In the genomic region with DNA sequence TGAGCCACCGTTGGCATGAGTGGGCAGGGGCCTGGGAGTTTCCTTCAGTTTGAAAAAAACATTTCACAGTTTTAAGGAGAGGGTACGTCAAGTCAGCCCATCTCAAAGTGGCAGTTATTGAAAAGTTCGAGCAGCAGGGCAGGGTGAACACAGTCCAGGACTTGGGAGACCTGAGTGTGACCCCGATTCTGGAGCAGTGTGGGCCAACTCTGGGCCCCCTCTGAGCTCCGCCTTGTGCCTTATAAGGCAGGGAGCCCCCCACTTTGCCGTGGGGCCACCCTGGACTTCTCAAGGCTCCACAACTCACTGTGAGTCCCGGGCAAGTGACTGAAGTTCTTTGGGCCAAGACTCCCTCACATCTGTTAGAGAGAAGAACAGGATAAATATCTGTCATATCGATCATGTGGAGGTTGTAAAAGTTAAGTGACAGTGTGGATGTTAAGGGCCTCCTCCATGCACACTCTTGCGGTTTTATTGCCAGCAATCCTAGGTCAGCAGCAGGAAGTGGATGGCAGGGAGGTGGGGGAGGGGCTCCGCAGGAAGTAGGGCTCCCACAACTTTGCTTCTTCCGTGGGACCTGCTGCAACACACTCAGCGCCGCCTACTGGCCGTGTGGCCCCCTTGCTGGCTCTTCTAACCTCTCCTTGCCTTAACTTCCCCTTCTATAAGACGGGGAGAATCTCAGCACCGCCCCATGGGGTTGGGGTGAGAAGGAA, we compare ENCODE assay signal across 8 cellular contexts.
DNase-seq lines count a peak whose midpoint lies in the region; ATAC-seq and TF ChIP-seq lines count a peak whose summit lies in the region.

No MANE protein-coding gene starts in this region.

- H3K36me3 ChIP-seq in BLaER1 treated with 17β-estradiol and CSF1 and Interleukin-3, amounts not matched to agents 10 nM and 100 nM: peaks cover 0 to 74% (median 19%) of the 10 kb centered on the region in 11 experiments; a peak in 14 of 22 replicates
- H3K36me3 ChIP-seq in SU-DHL-6 (ENCODE audit: low read length): no peaks in the 10 kb centered on the region

- H3K79me2 ChIP-seq in SU-DHL-6 (ENCODE audit: insufficient read depth, low read length): no peaks in the 10 kb centered on the region

- H3K27ac ChIP-seq in BLaER1 treated with 17β-estradiol and CSF1 and Interleukin-3, amounts not matched to agents 10 nM and 100 nM: peak overlapping the region; percentile 73 to 98 (median 90)
- H3K27ac ChIP-seq in SU-DHL-6 (ENCODE audit: low read depth, low read length): no peak overlapping the region

- H3K9ac ChIP-seq in BLaER1 treated with 17β-estradiol and CSF1 and Interleukin-3, amounts not matched to agents 10 nM and 100 nM: peak overlapping the region; percentile 43 to 92 (median 75)
- no peak overlapping the region for H3K9ac ChIP-seq in SU-DHL-6 (ENCODE audit: low read length)

- peaks cover 3% of the 10 kb centered on the region for H3K36me3 Mint-ChIP-seq in activated naive CD4-positive, alpha-beta T cell treated with anti-CD3 and anti-CD28 coated beads, Interleukin-2, amount 50 U/mL, for 24 hours

- H3K4me3 Mint-ChIP-seq in activated naive CD4-positive, alpha-beta T cell treated with anti-CD3 and anti-CD28 coated beads, Interleukin-2, amount 50 U/mL, for 24 hours: peak overlapping the region; percentile 66

- H3K4me2 ChIP-seq in BLaER1 treated with 17β-estradiol and CSF1 and Interleukin-3, amounts not matched to agents 10 nM and 100 nM: peak overlapping the region; percentile 71 to 97 (median 86)
- H3K4me2 ChIP-seq in SU-DHL-6 (ENCODE audit: low read depth, low read length, poor library complexity, severe bottlenecking): no peak overlapping the region

- H3K9me2 ChIP-seq in SU-DHL-6 (replicated peaks; ENCODE audit: insufficient read depth, low read length): no peaks in the 10 kb centered on the region

- H3F3A ChIP-seq in SU-DHL-6 (ENCODE audit: insufficient read depth): no peaks in the 10 kb centered on the region

- H3K4me1 ChIP-seq in BLaER1 treated with 17β-estradiol and CSF1 and Interleukin-3, amounts not matched to agents 10 nM and 100 nM: peaks cover 59 to 71% (median 66%) of the 10 kb centered on the region in 10 experiments

- H3K27me3 Mint-ChIP-seq in activated naive CD4-positive, alpha-beta T cell treated with anti-CD3 and anti-CD28 coated beads, Interleukin-2, amount 50 U/mL, for 24 hours: no peaks in the 10 kb centered on the region

- POLR2A ChIA-PET in HEK293T (lab: Yijun Ruan, JAX): no interaction called here

- H3K27ac Mint-ChIP-seq in activated naive CD4-positive, alpha-beta T cell treated with anti-CD3 and anti-CD28 coated beads, Interleukin-2, amount 50 U/mL, for 24 hours: peak overlapping the region; percentile 91

- peaks cover 45% of the 10 kb centered on the region for H3K4me1 Mint-ChIP-seq in activated naive CD4-positive, alpha-beta T cell treated with anti-CD3 and anti-CD28 coated beads, Interleukin-2, amount 50 U/mL, for 24 hours

- CTCF ChIA-PET in HEK293T (lab: Yijun Ruan, JAX): interaction anchor here (1.0 kb wide), 1 partner anchor 130 kb away, joined by 3 read pairs; no protein-coding TSS in a partner anchor

- TF ChIP-seq CTCF in SU-DHL-6 (IDR thresholded peaks at IDR 0.05; ENCODE audit: insufficient read depth, low read length, poor library complexity, severe bottlenecking): peak; percentile 76

- ATAC-seq in GM18858 (IDR thresholded peaks at IDR 0.05; ENCODE audit: unreplicated experiment) (no peak), GM21737 (IDR thresholded peaks at IDR 0.05; ENCODE audit: unreplicated experiment) (no peak)

- peaks cover 0 to 3% (median 0%) of the 10 kb centered on the region in 11 experiments; a peak in 4 of 22 replicates for H4K20me1 ChIP-seq in BLaER1 treated with 17β-estradiol and CSF1 and Interleukin-3, amounts not matched to agents 10 nM and 100 nM
- no peaks in the 10 kb centered on the region for H4K20me1 ChIP-seq in SU-DHL-6 (ENCODE audit: low read depth, low read length)

- H3K9me3 ChIP-seq in BLaER1 treated with 17β-estradiol and CSF1 and Interleukin-3, amounts not matched to agents 10 nM and 100 nM (replicated peaks in 1 of 11): peaks cover 0 to 7% (median 0%) of the 10 kb centered on the region in 11 experiments; a peak in 8 of 22 replicates
- H3K9me3 ChIP-seq in SU-DHL-6 (ENCODE audit: insufficient read depth, low read length): no peaks in the 10 kb centered on the region

- H3K9me3 Mint-ChIP-seq in activated naive CD4-positive, alpha-beta T cell treated with anti-CD3 and anti-CD28 coated beads, Interleukin-2, amount 50 U/mL, for 24 hours: no peaks in the 10 kb centered on the region

- no peak overlapping the region for H2AFZ ChIP-seq in SU-DHL-6 (ENCODE audit: low read depth, low read length, severe bottlenecking)

- DNase-seq in HEK293T (ENCODE audit: extremely low spot score): peak; percentile 81
- peak; percentile 8 for DNase-seq in iris pigment epithelial cell (ENCODE audit: low read depth)
- DNase-seq in stimulated activated CD4-positive, alpha-beta T cell treated with anti-CD3 and anti-CD28 coated beads, Interleukin-4, amount 100 ng/mL, for 48 hours (ENCODE audit: low read depth in 2 of 2): peak; percentile 77 to 78

- no peaks in the 10 kb centered on the region for H3K27me3 ChIP-seq in BLaER1 treated with 17β-estradiol and CSF1 and Interleukin-3, amounts not matched to agents 10 nM and 100 nM
- no peaks in the 10 kb centered on the region for H3K27me3 ChIP-seq in SU-DHL-6 (ENCODE audit: low read length)

- peak overlapping the region in 5 of 10 experiments; percentile 26 to 52 (median 39); a peak in 8 of 20 replicates for H3K4me3 ChIP-seq in BLaER1 treated with 17β-estradiol and CSF1 and Interleukin-3, amounts not matched to agents 10 nM and 100 nM
- no peak overlapping the region for H3K4me3 ChIP-seq in SU-DHL-6 (ENCODE audit: insufficient read depth, low read length, poor library complexity, severe bottlenecking)

TF ChIP-seq in HEK293T, 16 proteins besides CTCF, POLR2A, EP300 and RAD21:
- TF ChIP-seq FOXM1 (IDR thresholded peaks at IDR 0.05; ENCODE audit: borderline replicate concordance): no peak
- no peak for TF ChIP-seq FOXA1 (IDR thresholded peaks at IDR 0.05)
- TF ChIP-seq, protein P1, sequence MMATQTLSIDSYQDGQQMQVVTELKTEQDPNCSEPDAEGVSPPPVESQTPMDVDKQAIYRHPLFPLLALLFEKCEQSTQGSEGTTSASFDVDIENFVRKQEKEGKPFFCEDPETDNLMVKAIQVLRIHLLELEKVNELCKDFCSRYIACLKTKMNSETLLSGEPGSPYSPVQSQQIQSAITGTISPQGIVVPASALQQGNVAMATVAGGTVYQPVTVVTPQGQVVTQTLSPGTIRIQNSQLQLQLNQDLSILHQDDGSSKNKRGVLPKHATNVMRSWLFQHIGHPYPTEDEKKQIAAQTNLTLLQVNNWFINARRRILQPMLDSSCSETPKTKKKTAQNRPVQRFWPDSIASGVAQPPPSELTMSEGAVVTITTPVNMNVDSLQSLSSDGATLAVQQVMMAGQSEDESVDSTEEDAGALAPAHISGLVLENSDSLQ (IDR thresholded peaks at IDR 0.05): peak; percentile 59
TF ChIP-seq in HEK293T: peak in this region for 1.

Comparison
In these comparisons a context has a peak if more than half of its experiments do, and no peak if none do; other contexts are left out.
1. DNase-seq: peak in every context shown above with its lines; median percentile 81 in HEK293T; 78 in stimulated activated CD4-positive, alpha-beta T cell treated with anti-CD3 and anti-CD28 coated beads, Interleukin-4, amount 100 ng/mL, for 48 hours; 8 in iris pigment epithelial cell.